10 cellular contexts compared by ENCODE assay signal in the genomic region with DNA sequence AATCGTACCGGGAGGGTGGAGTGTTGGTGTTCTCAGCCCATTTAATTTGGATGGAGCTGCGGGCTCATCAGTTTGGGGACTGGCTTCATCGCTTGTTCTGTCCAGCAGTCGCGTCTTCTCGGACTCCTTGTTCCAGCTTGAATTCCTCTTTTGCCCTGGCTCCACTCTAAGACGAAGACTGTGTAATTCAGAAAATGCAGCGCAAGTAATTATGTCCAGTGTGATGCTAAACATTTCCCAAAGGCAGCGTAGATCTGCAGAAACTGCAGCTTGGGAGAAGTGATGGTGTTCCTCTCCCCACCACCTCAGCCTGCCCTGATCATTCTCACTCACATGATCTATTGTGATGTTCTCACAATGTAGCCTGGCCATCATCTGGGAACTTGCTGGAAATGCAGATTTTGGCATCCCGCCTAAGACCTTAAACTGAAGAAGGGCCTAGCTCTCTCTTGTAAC. TPM values are rescaled to one million over a fixed set of nuclear protein-coding genes. Genes with fewer than 3 reads are reported as not detected.
DNase-seq lines count a peak whose midpoint lies in the region; ATAC-seq and TF ChIP-seq lines count a peak whose summit lies in the region.
"Had no signal": no experiment of that assay in that cellular context is flagged by ENCODE, and none has a peak within 500 bp of the region (broad histone marks: within the 10 kb centered on the region; RNA-seq: fewer than 3 reads in every experiment).

No MANE protein-coding gene starts in this region.

- peaks cover 19% of the 10 kb centered on the region for H3K36me3 Mint-ChIP-seq in brain
- H3K36me3 Mint-ChIP-seq: activated naive CD8-positive, alpha-beta T cell had no signal

- H3K4me1 Mint-ChIP-seq in brain, result peaks cover 32% of the 10 kb centered on the region

- no peak for TF ChIP-seq CTCF in brain (conservative IDR thresholded peaks at IDR 0.05)
- TF ChIP-seq CTCF in right atrium auricular region (IDR thresholded peaks at IDR 0.05), result no peak
- no peak for TF ChIP-seq CTCF in gastrocnemius medialis (IDR thresholded peaks at IDR 0.05 in 4 of 5, conservative IDR thresholded peaks at IDR 0.05 in 1 of 5)

- H3K4me1 ChIP-seq in right atrium auricular region (peaks cover 0 to 33% of the 10 kb centered on the region in 2 donors), gastrocnemius medialis (peaks cover 30 to 47% of the 10 kb centered on the region in 2 donors)

- H3K4me3 Mint-ChIP-seq in brain, result peak overlapping the region in 4 of 5 experiments; percentile 47 to 87 (median 76)
- H3K4me3 Mint-ChIP-seq: activated naive CD8-positive, alpha-beta T cell had no signal

- peak; percentile 58 for DNase-seq in G401 (ENCODE audit: low spot score)
- DNase-seq in right atrium auricular region (ENCODE audit: low spot score), result no peak
- peak; percentile 68 to 80 for DNase-seq in gastrocnemius medialis
- no peak for DNase-seq in HPDE6-E6E7 (ENCODE audit: extremely low spot score)
- no peak for DNase-seq in NCI-H446 treated with DMSO at 0.1 percent for 48 hours (lab: John Stamatoyannopoulos, UW)
- DNase-seq in SKM-1 (lab: John Stamatoyannopoulos, UW; ENCODE audit: unreplicated experiment), result no peak
- no peak for DNase-seq in NCI-H1417 treated with DMSO at 0.1 percent for 48 hours (lab: John Stamatoyannopoulos, UW)
- DNase-seq: Caco-2 had no signal

- H3K36me3 ChIP-seq in right atrium auricular region (no peaks in the 10 kb centered on the region), gastrocnemius medialis (no peaks in the 10 kb centered on the region)

- peak; percentile 47 to 58 for ATAC-seq in gastrocnemius medialis

- peaks cover 0 to 5% (median 0%) of the 10 kb centered on the region in 5 experiments for H3K9me3 Mint-ChIP-seq in brain

- peak; percentile 71 to 75 for TF ChIP-seq POLR2A in gastrocnemius medialis (IDR thresholded peaks at IDR 0.05)

- H3K27ac ChIP-seq in right atrium auricular region, result peak overlapping the region; percentile 81 to 89
- H3K27ac ChIP-seq in gastrocnemius medialis, result peak overlapping the region; percentile 87 to 98 (median 96)

- H3K9me3 ChIP-seq in right atrium auricular region, result no peaks in the 10 kb centered on the region
- no peaks in the 10 kb centered on the region for H3K9me3 ChIP-seq in gastrocnemius medialis
- H3K9me3 ChIP-seq: Caco-2 had no signal

- no peaks in the 10 kb centered on the region for H3K27me3 ChIP-seq in right atrium auricular region
- no peaks in the 10 kb centered on the region for H3K27me3 ChIP-seq in gastrocnemius medialis

- peak overlapping the region; percentile 92 to 99 (median 99) for H3K27ac Mint-ChIP-seq in brain
- H3K27ac Mint-ChIP-seq: activated naive CD8-positive, alpha-beta T cell had no signal

- in situ Hi-C loops in G401 (cut with HindIII; ENCODE audit: low sequenced_read_pairs) (no loop called here), gastrocnemius medialis (cut with MboI; ENCODE audit: low sequenced_read_pairs in 4 of 4) (no loop called here)

- peak overlapping the region in 1 of 2 donors; percentile 18 for H3K4me3 ChIP-seq in right atrium auricular region
- H3K4me3 ChIP-seq in gastrocnemius medialis, result peak overlapping the region; percentile 43 to 55 (median 52)

- intact Hi-C loops in gastrocnemius medialis (cut with DNase I; ENCODE audit: low total_unique reads), result loop anchor here (2.0 to 5.0 kb wide), 3 partner anchors 75 to 192 kb away; a partner anchor contains a TSS

- no peaks in the 10 kb centered on the region for H3K27me3 Mint-ChIP-seq in brain

RNA-seq across cellular contexts. Expression of a gene that starts 0.7 kb away (rescaled TPM):
- 1.4 and 4.8 TPM in 2 replicates for total RNA-seq in G401 (2014; rRNA removed; shearing (Covaris generic))
- polyA plus RNA-seq in brain (ENCODE audit: insufficient read depth, low read depth, low replicate concordance), result 40.2 TPM
- total RNA-seq in right atrium auricular region (1 to 10 TPM in 1 of 2 donors, under 1 TPM in 1; 0.59 to 3.6 TPM), gastrocnemius medialis (10 to 100 TPM in 3 of 4 donors, 1 to 10 TPM in 1; 9.3 to 22.2 (median 13.3) TPM)
- total RNA-seq: Caco-2 had no signal

Comparison
In these comparisons a context has a peak if more than half of its experiments do, and no peak if none do; other contexts are left out.
1. DNase-seq: peak in G401 (single experiment) and gastrocnemius medialis (2 of 2); none in right atrium auricular region (single experiment), HPDE6-E6E7 (single experiment), NCI-H446 treated with DMSO at 0.1 percent for 48 hours (single experiment), SKM-1 (single experiment) and NCI-H1417 treated with DMSO at 0.1 percent for 48 hours (single experiment).